11 cellular contexts compared by ENCODE assay signal in the genomic region with DNA sequence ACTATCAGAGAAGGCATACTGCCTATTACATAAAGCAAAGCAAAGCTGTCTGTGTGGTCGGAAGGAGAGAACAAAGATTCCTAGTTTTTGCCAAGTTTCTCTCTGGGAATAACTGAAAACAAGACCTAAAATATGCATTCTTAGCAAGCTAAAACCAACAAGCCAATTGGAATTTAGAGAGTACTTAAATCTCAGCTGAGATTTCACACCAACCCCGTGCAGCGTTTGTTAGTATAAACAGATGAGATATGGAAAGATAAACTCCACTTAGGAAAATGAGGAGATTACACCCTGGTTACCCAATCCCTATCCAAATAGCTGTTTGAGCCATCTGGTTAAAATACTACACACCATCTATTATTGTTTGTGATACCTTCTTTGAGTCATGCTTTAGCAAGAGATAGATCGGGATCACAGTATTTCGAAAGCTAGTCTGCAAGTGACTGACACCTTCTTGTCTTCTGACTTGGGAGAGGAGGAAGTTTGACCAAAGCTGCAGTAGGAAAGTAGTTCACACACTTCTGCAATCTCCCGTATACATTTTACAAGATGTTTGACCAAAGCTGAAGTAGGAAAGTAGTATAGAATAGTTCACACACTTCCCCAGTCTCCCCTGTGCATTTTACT. TPM values are rescaled to one million over a fixed set of nuclear protein-coding genes. Genes with fewer than 3 reads are reported as not detected.
A peak's percentile ranks its signal among the peaks of the same experiment; 100 is the strongest.
DNase-seq lines count a peak whose midpoint lies in the region; ATAC-seq, FAIRE-seq and TF ChIP-seq lines count a peak whose summit lies in the region.
"Had no signal": no experiment of that assay in that cellular context is flagged by ENCODE, and none has a peak within 500 bp of the region (broad histone marks: within the 10 kb centered on the region; RNA-seq: fewer than 3 reads in every experiment).

No MANE protein-coding gene starts in this region.

- no peak overlapping the region; the same call in 1 of the 2 replicates for H3K4me2 ChIP-seq in IMR-90 (ENCODE audit: low read depth, low read length)
- H3K4me2 ChIP-seq in astrocyte (ENCODE audit: low read length): no peak overlapping the region

- no peaks in the 10 kb centered on the region for H3K9me3 ChIP-seq in IMR-90 (ENCODE audit: control insufficient read depth, insufficient read depth, low read length)
- no peaks in the 10 kb centered on the region for H3K9me3 ChIP-seq in astrocyte (ENCODE audit: insufficient read depth, low read depth, low read length)
- H3K9me3 ChIP-seq in liver (ENCODE audit: control insufficient read depth in 4 of 4, low read length in 3 of 4): no peaks in the 10 kb centered on the region

- no peak overlapping the region for H3K9ac ChIP-seq in IMR-90 (ENCODE audit: low read depth, low read length)
- H3K9ac ChIP-seq in astrocyte (ENCODE audit: low read length): no peak overlapping the region
- no peak overlapping the region for H3K9ac ChIP-seq in liver (ENCODE audit: low read depth in 1 of 2, low read length in 2 of 2)

- H2BK120ac ChIP-seq in IMR-90 (ENCODE audit: low read depth, low read length): no peak overlapping the region

- no peak overlapping the region for H3K4ac ChIP-seq in IMR-90 (ENCODE audit: low read depth, low read length)

- 0 out of 2 replicates have a peak, but pooled peaks cover 4% of the 10 kb centered on the region for H3K9me1 ChIP-seq in IMR-90 (ENCODE audit: insufficient read depth, low read length)

- peaks cover 2% of the 10 kb centered on the region; the same call in 1 of the 2 replicates for H3K36me3 ChIP-seq in IMR-90 (ENCODE audit: control insufficient read depth, insufficient read depth, low read length)
- no peaks in the 10 kb centered on the region for H3K36me3 ChIP-seq in astrocyte (ENCODE audit: insufficient read depth, low read length)
- H3K36me3 ChIP-seq in liver (ENCODE audit: control insufficient read depth in 4 of 4, insufficient read depth in 3 of 4, low read depth in 1 of 4, low read length in 3 of 4): peaks cover 0 to 1% (median 0%) of the 10 kb centered on the region in 4 donors

- H3K79me2 ChIP-seq in astrocyte (ENCODE audit: insufficient read depth, low read length): peaks cover 88% of the 10 kb centered on the region

- CTCF ChIA-PET in IMR-90 (lab: Yijun Ruan, JAX): interaction anchor here (1.1 to 1.9 kb wide), 2 partner anchors 19 to 50 kb away, joined by 3 to 4 read pairs; no protein-coding TSS in a partner anchor

- H3K18ac ChIP-seq in IMR-90 (ENCODE audit: low read depth, low read length): no peak overlapping the region

- no peak overlapping the region for H2AK5ac ChIP-seq in IMR-90 (ENCODE audit: low read depth, low read length)

- peaks cover 51% of the 10 kb centered on the region for H4K20me1 ChIP-seq in IMR-90 (ENCODE audit: insufficient read depth, low read length)
- H4K20me1 ChIP-seq in astrocyte (ENCODE audit: insufficient read depth, low read length): peaks cover 89% of the 10 kb centered on the region

- no peak overlapping the region for H2BK20ac ChIP-seq in IMR-90 (ENCODE audit: low read depth, low read length)

- BruUV-seq in IMR-90 (replicated peaks; lab: Mats Ljungman, UMichigan): no TSS peak

- intact Hi-C loops in IMR-90 (cut with micrococcal nuclease): no loop called here

- peaks cover 12% of the 10 kb centered on the region for H3K36me3 Mint-ChIP-seq in astrocyte (ENCODE audit: low read depth, unreplicated experiment)

- H4K5ac ChIP-seq in IMR-90 (ENCODE audit: low read depth, low read length): no peak overlapping the region

- no peak overlapping the region for H3K56ac ChIP-seq in IMR-90 (ENCODE audit: extremely low read depth, insufficient read depth, low read length)

- DNase-seq in AG08395 (ENCODE audit: low spot score) (peak; percentile 15), IMR-90 (peak; percentile 87), astrocyte (ENCODE audit: low read depth) (peak; percentile 76), COR-L47 (lab: John Stamatoyannopoulos, UW) (no peak)
- DNase-seq: stimulated activated CD4-positive, alpha-beta T cell treated with anti-CD3 and anti-CD28 coated beads, Interleukin-4, amount 100 ng/mL, for 24 hours had no signal

- H3K4me3 ChIP-seq in IMR-90 (ENCODE audit: insufficient read depth, low read depth, low read length) (no peak overlapping the region), astrocyte (ENCODE audit: insufficient read depth, low read depth, low read length) (no peak overlapping the region), liver (ENCODE audit: low read depth in 1 of 3, low read length in 3 of 3) (no peak overlapping the region)
- H3K4me3 ChIP-seq: dorsolateral prefrontal cortex had no signal

- H3K27me3 ChIP-seq in IMR-90 (ENCODE audit: control insufficient read depth, insufficient read depth, low read length) (no peaks in the 10 kb centered on the region), astrocyte (ENCODE audit: insufficient read depth, low read length) (no peaks in the 10 kb centered on the region), liver (ENCODE audit: control insufficient read depth in 4 of 4, insufficient read depth in 4 of 4, low read length in 3 of 4) (no peaks in the 10 kb centered on the region)
- H3K27me3 ChIP-seq: dorsolateral prefrontal cortex had no signal

- H2AK9ac ChIP-seq in IMR-90 (replicated peaks; ENCODE audit: low read depth, low read length, poor library complexity): no peak overlapping the region

- no peak for TF ChIP-seq CTCF in IMR-90 (conservative IDR thresholded peaks at IDR 0.05; ENCODE audit: low read depth, low read length)
- no peak for TF ChIP-seq CTCF in astrocyte (IDR thresholded peaks at IDR 0.05; ENCODE audit: insufficient read depth, low read depth, low read length)
- no peak for TF ChIP-seq CTCF in liver (IDR thresholded peaks at IDR 0.05; ENCODE audit: low read depth, low read length, missing input control)

- H3K4me1 Mint-ChIP-seq in astrocyte (ENCODE audit: low read depth, unreplicated experiment): peaks cover 14% of the 10 kb centered on the region

- no peaks in the 10 kb centered on the region for H3K27me3 Mint-ChIP-seq in astrocyte (ENCODE audit: low read depth, unreplicated experiment)
- H3K27me3 Mint-ChIP-seq: memory B cell had no signal

- H2BK15ac ChIP-seq in IMR-90 (ENCODE audit: low read depth, low read length): no peak overlapping the region

- ATAC-seq in IMR-90 (ENCODE audit: low read depth) (peak; percentile 87), HG03175 (IDR thresholded peaks at IDR 0.05; ENCODE audit: unreplicated experiment) (no peak), HG03460 (IDR thresholded peaks at IDR 0.05; ENCODE audit: unreplicated experiment) (no peak), GM18858 (IDR thresholded peaks at IDR 0.05; ENCODE audit: unreplicated experiment) (no peak)

- no peak for TF ChIP-seq POLR2A in IMR-90 (IDR thresholded peaks at IDR 0.05; ENCODE audit: low read depth, low read length)

- peak overlapping the region; percentile 7 for H2BK5ac ChIP-seq in IMR-90 (ENCODE audit: low read depth, low read length, poor library complexity, severe bottlenecking)

- no CpG with 5 or more reads among the region's 6 CpGs for WGBS in IMR-90 (ENCODE audit: extremely low coverage in 2 of 2, insufficient read length in 1 of 2), 2 experiments
- WGBS in liver: 25% methylated on average over 6 of the region's 6 CpGs

- dilution Hi-C loops in IMR-90 (cut with HindIII; ENCODE audit: low sequenced_read_pairs, unreplicated experiment): no loop called here

- H2AFZ ChIP-seq in IMR-90 (replicated peaks; ENCODE audit: low read length, poor library complexity): no peak overlapping the region
- no peak overlapping the region for H2AFZ ChIP-seq in astrocyte (ENCODE audit: low read depth, low read length)

- H3K27ac ChIP-seq in IMR-90 (ENCODE audit: insufficient read depth, low read length) (no peak overlapping the region), astrocyte (ENCODE audit: low read depth, low read length) (no peak overlapping the region), liver (ENCODE audit: low read depth in 1 of 2, low read length in 2 of 2) (peak overlapping the region; percentile 66 to 84)

- H3K4me1 ChIP-seq in IMR-90 (ENCODE audit: control insufficient read depth, insufficient read depth, low read length) (peaks cover 5% of the 10 kb centered on the region), astrocyte (ENCODE audit: insufficient read depth, low read length) (no peaks in the 10 kb centered on the region), liver (ENCODE audit: control insufficient read depth in 4 of 4, insufficient read depth in 4 of 4, low read length in 3 of 4) (peaks cover 19 to 47% (median 39%) of the 10 kb centered on the region in 4 donors)

- H3K14ac ChIP-seq in IMR-90 (replicated peaks; ENCODE audit: low read depth, low read length): no peak overlapping the region

- peak overlapping the region; percentile 15 for H3K27ac Mint-ChIP-seq in astrocyte (ENCODE audit: unreplicated experiment)
- H3K27ac Mint-ChIP-seq: memory B cell had no signal

- no peak overlapping the region for H3K23ac ChIP-seq in IMR-90 (ENCODE audit: low read depth, low read length)

- H4K8ac ChIP-seq in IMR-90 (ENCODE audit: low read depth in 2 of 2, low read length in 2 of 2): no peak overlapping the region

- in situ Hi-C loops in IMR-90 (cut with MboI; ENCODE audit: low sequenced_read_pairs): no loop called here

- H4K91ac ChIP-seq in IMR-90 (ENCODE audit: insufficient read depth, low read depth, low read length): no peak overlapping the region

- POLR2A ChIA-PET in IMR-90 (lab: Charles Lee; ENCODE audit: unreplicated experiment): no interaction called here

- H3K79me1 ChIP-seq in IMR-90 (ENCODE audit: low read depth in 1 of 2, low read length in 2 of 2): peaks cover 19 to 67% of the 10 kb centered on the region in 2 experiments

- H3K9me3 Mint-ChIP-seq in astrocyte (ENCODE audit: unreplicated experiment): no peaks in the 10 kb centered on the region
- H3K9me3 Mint-ChIP-seq: memory B cell had no signal

- H3K4me3 Mint-ChIP-seq in astrocyte (ENCODE audit: unreplicated experiment): no peak overlapping the region
- H3K4me3 Mint-ChIP-seq: memory B cell had no signal

- TF ChIP-seq RAD21 in IMR-90 (IDR thresholded peaks at IDR 0.05; ENCODE audit: low read length) (no peak), liver (IDR thresholded peaks at IDR 0.05) (peak; percentile 23 to 55)

- no peak for FAIRE-seq in astrocyte (lab: Jason Lieb, UNC)

TF ChIP-seq in IMR-90, 13 proteins besides CTCF, POLR2A, EP300 and RAD21 (continues in another document):
- TF ChIP-seq NFE2L2 (IDR thresholded peaks at IDR 0.05; ENCODE audit: low read depth, low read length): no peak

RNA-seq across cellular contexts. Expression of a gene that starts 18.2 kb away (rescaled TPM):
- total RNA-seq in IMR-90 (2012; rRNA removed) (47.0 and 50.3 TPM in 2 replicates), astrocyte (56.2 and 58.5 TPM in 2 replicates), liver (10 to 100 TPM; 20.1 to 28.3 TPM)
- polyA plus RNA-seq in IMR-90 (2012; rRNA removed) (31.3 and 32.9 TPM in 2 replicates), liver (10 to 100 TPM; 12.7 to 12.9 TPM)
- 10.3 and 16.1 TPM in 2 replicates for polyA plus RNA-seq in IMR-90 (2012; cell fraction: cytosol; rRNA removed)
- 9.4 and 41.3 TPM in 2 replicates for polyA plus RNA-seq in IMR-90 (2012; cell fraction: nucleus; rRNA removed; ENCODE audit: low replicate concordance)

RNA-seq across cellular contexts. Expression of a gene that starts 50.0 kb away (rescaled TPM):
- total RNA-seq in IMR-90 (2012; rRNA removed): 87.6 and 122 TPM in 2 replicates
- 99.9 and 133 TPM in 2 replicates for polyA plus RNA-seq in IMR-90 (2012; rRNA removed)
- 126 and 155 TPM in 2 replicates for polyA plus RNA-seq in IMR-90 (2012; cell fraction: cytosol; rRNA removed)
- polyA plus RNA-seq in IMR-90 (2012; cell fraction: nucleus; rRNA removed; ENCODE audit: low replicate concordance): 82.7 and 83.9 TPM in 2 replicates
- 89.2 and 117 TPM in 2 replicates for total RNA-seq in astrocyte
- total RNA-seq in liver: 10 to 100 TPM; 14.2 to 30.9 TPM
- polyA plus RNA-seq in liver: 10 to 100 TPM; 46.2 to 49.4 TPM

Comparison
In these comparisons a context has a peak if more than half of its experiments do, and no peak if none do; other contexts are left out.
1. H3K27ac ChIP-seq: peak in liver (2 of 2); none in IMR-90 (single experiment) and astrocyte (single experiment).